Comparison of ENCODE assay signal across 24 cellular contexts in genomic region chr10:112823007-112823406, GRCh38.
"Had no signal": no experiment of that assay in that cellular context is flagged by ENCODE, and none has a peak within 500 bp of the region (broad histone marks: within the 10 kb centered on the region; RNA-seq: fewer than 3 reads in every experiment).

No MANE protein-coding gene starts in this region.

- H3K27me3 Mint-ChIP-seq: naive thymus-derived CD8-positive, alpha-beta T cell; stimulated activated naive CD8-positive, alpha-beta T cell treated with anti-CD3 and anti-CD28 coated beads, Interleukin-15, amount 100 ng/mL, for 72 hours had no signal

- H3K27me3 ChIP-seq: colonic mucosa, esophagus muscularis mucosa, foreskin keratinocyte, gastroesophageal sphincter, heart left ventricle, pancreas, right lobe of liver, suprapubic skin, transverse colon, vagina had no signal

- H3K36me3 ChIP-seq: colonic mucosa, esophagus muscularis mucosa, gastroesophageal sphincter, heart left ventricle, pancreas, right lobe of liver, suprapubic skin, transverse colon, vagina had no signal

- H3K4me1 Mint-ChIP-seq: stimulated activated naive CD8-positive, alpha-beta T cell treated with anti-CD3 and anti-CD28 coated beads, Interleukin-15, amount 100 ng/mL, for 72 hours had no signal

- H3K4me1 ChIP-seq: colonic mucosa, esophagus muscularis mucosa, gastroesophageal sphincter, heart left ventricle, pancreas, transverse colon, vagina had no signal

- H3K9me3 Mint-ChIP-seq: dendritic cell treated with granulocyte-macrophage colony-stimulating factor and Interleukin-4, amounts not matched to agents 40 ng/mL and 50 ng/mL, for 4 days; naive thymus-derived CD8-positive, alpha-beta T cell; nephron progenitor cell; stimulated activated naive CD8-positive, alpha-beta T cell treated with anti-CD3 and anti-CD28 coated beads, Interleukin-15, amount 100 ng/mL, for 72 hours had no signal

- DNase-seq: colonic mucosa; effector CD8-positive, alpha-beta T cell; foreskin keratinocyte; heart left ventricle; hippocampal formation; mesenchymal stem cell; midbrain; naive thymus-derived CD8-positive, alpha-beta T cell; nephron progenitor cell; occipital lobe; pancreas; right lobe of liver; small intestine; stimulated activated CD4-positive, alpha-beta T cell treated with anti-CD3 and anti-CD28 coated beads, Interleukin-1b, Interleukin-23, amount 100 ng/mL, for 48 hours; stimulated activated CD4-positive, alpha-beta T cell treated with anti-CD3 and anti-CD28 coated beads, Interleukin-4, amount 100 ng/mL, for 1 hour; stimulated activated CD8-positive, alpha-beta memory T cell treated with anti-CD3 and anti-CD28 coated beads, Interleukin-4, amount 100 ng/mL, for 48 hours; stimulated activated naive CD8-positive, alpha-beta T cell treated with anti-CD3 and anti-CD28 coated beads, Interleukin-15, amount 100 ng/mL, for 72 hours; transverse colon had no signal

- H3K4me3 ChIP-seq: colonic mucosa, esophagus muscularis mucosa, gastroesophageal sphincter, heart left ventricle, pancreas, right lobe of liver, suprapubic skin, transverse colon, vagina had no signal

- H3K9me3 ChIP-seq: colonic mucosa, esophagus muscularis mucosa, gastroesophageal sphincter, heart left ventricle, pancreas, right lobe of liver, suprapubic skin, transverse colon, vagina had no signal

- H3K27ac ChIP-seq: colonic mucosa, esophagus muscularis mucosa, foreskin keratinocyte, gastroesophageal sphincter, heart left ventricle, pancreas, suprapubic skin, transverse colon, vagina had no signal

- H3K27ac Mint-ChIP-seq: dendritic cell treated with granulocyte-macrophage colony-stimulating factor and Interleukin-4, amounts not matched to agents 40 ng/mL and 50 ng/mL, for 4 days; naive thymus-derived CD8-positive, alpha-beta T cell; nephron progenitor cell had no signal

- H3K4me3 Mint-ChIP-seq: dendritic cell treated with granulocyte-macrophage colony-stimulating factor and Interleukin-4, amounts not matched to agents 40 ng/mL and 50 ng/mL, for 4 days; naive thymus-derived CD8-positive, alpha-beta T cell; nephron progenitor cell; stimulated activated naive CD8-positive, alpha-beta T cell treated with anti-CD3 and anti-CD28 coated beads, Interleukin-15, amount 100 ng/mL, for 72 hours had no signal

- ATAC-seq: foreskin keratinocyte; gastroesophageal sphincter; heart left ventricle; left lobe of liver; naive thymus-derived CD8-positive, alpha-beta T cell; pancreas; right lobe of liver; stimulated activated naive CD8-positive, alpha-beta T cell treated with anti-CD3 and anti-CD28 coated beads, Interleukin-15, amount 100 ng/mL, for 72 hours had no signal
